9 cellular contexts compared by ENCODE assay signal in genomic region chr3:101066776-101067175, GRCh38.
DNase-seq lines count a peak whose midpoint lies in the region; ATAC-seq and TF ChIP-seq lines count a peak whose summit lies in the region.
"Had no signal": no experiment of that assay in that cellular context is flagged by ENCODE, and none has a peak within 500 bp of the region (broad histone marks: within the 10 kb centered on the region; RNA-seq: fewer than 3 reads in every experiment).

No MANE protein-coding gene starts in this region.

- H3K36me3 ChIP-seq in IMR-90 (ENCODE audit: control insufficient read depth, insufficient read depth, low read length) (no peaks in the 10 kb centered on the region), upper lobe of right lung (no peaks in the 10 kb centered on the region)

- H3K9ac ChIP-seq in IMR-90 (ENCODE audit: low read depth, low read length), result peak overlapping the region; percentile 75

- H3K27ac ChIP-seq in IMR-90 (ENCODE audit: insufficient read depth, low read length) (peak overlapping the region; percentile 86), upper lobe of right lung (peak overlapping the region; percentile 37)

- no peaks in the 10 kb centered on the region for H3K79me1 ChIP-seq in IMR-90 (ENCODE audit: low read depth in 1 of 2, low read length in 2 of 2)

- TF ChIP-seq CTCF in IMR-90 (conservative IDR thresholded peaks at IDR 0.05; ENCODE audit: low read depth, low read length) (no peak), choroid plexus epithelial cell (conservative IDR thresholded peaks at IDR 0.05; ENCODE audit: low read depth, low read length) (no peak), upper lobe of right lung (IDR thresholded peaks at IDR 0.05) (no peak)

- peak overlapping the region; percentile 90 for H4K91ac ChIP-seq in IMR-90 (ENCODE audit: insufficient read depth, low read depth, low read length)

- peak overlapping the region; percentile 100 for H4K5ac ChIP-seq in IMR-90 (ENCODE audit: low read depth, low read length)

- peaks cover 6% of the 10 kb centered on the region; the same call in 1 of the 2 replicates for H3K9me1 ChIP-seq in IMR-90 (ENCODE audit: insufficient read depth, low read length)

- H2AK9ac ChIP-seq in IMR-90 (replicated peaks; ENCODE audit: low read depth, low read length, poor library complexity), result no peak overlapping the region

- intact Hi-C loops in IMR-90 (cut with micrococcal nuclease) (loop anchor here (5.0 kb wide), 1 partner anchor 174 kb away; no protein-coding TSS in a partner anchor), upper lobe of right lung (cut with DNase I) (no loop called here)

- peak overlapping the region; percentile 98 for H2BK5ac ChIP-seq in IMR-90 (ENCODE audit: low read depth, low read length, poor library complexity, severe bottlenecking)

- H3K4me3 ChIP-seq in IMR-90 (ENCODE audit: insufficient read depth, low read depth, low read length) (no peak overlapping the region), choroid plexus epithelial cell (ENCODE audit: low read depth, low read length) (no peak overlapping the region), upper lobe of right lung (no peak overlapping the region)

- dilution Hi-C loops in IMR-90 (cut with HindIII; ENCODE audit: low sequenced_read_pairs, unreplicated experiment), result no loop called here

- no peak for TF ChIP-seq RAD21 in IMR-90 (IDR thresholded peaks at IDR 0.05; ENCODE audit: low read length)

- peak overlapping the region; percentile 90 for H3K4me2 ChIP-seq in IMR-90 (ENCODE audit: low read depth, low read length)

- H3K9me3 ChIP-seq in IMR-90 (ENCODE audit: control insufficient read depth, insufficient read depth, low read length) (no peaks in the 10 kb centered on the region), upper lobe of right lung (no peaks in the 10 kb centered on the region)

- H3K4me1 ChIP-seq in IMR-90 (ENCODE audit: control insufficient read depth, insufficient read depth, low read length) (peaks cover 15% of the 10 kb centered on the region), upper lobe of right lung (peaks cover 8% of the 10 kb centered on the region)

- H3K56ac ChIP-seq in IMR-90 (ENCODE audit: extremely low read depth, insufficient read depth, low read length), result peak overlapping the region; percentile 80

- in situ Hi-C loops in IMR-90 (cut with MboI; ENCODE audit: low sequenced_read_pairs), result no loop called here

- peak overlapping the region; percentile 98 for H3K14ac ChIP-seq in IMR-90 (replicated peaks; ENCODE audit: low read depth, low read length)

- H3K27me3 ChIP-seq in IMR-90 (ENCODE audit: control insufficient read depth, insufficient read depth, low read length) (no peaks in the 10 kb centered on the region), upper lobe of right lung (no peaks in the 10 kb centered on the region)

- H3K4ac ChIP-seq in IMR-90 (ENCODE audit: low read depth, low read length), result peak overlapping the region; percentile 94

- CTCF ChIA-PET in IMR-90 (lab: Yijun Ruan, JAX), result no interaction called here

- POLR2A ChIA-PET in IMR-90 (lab: Charles Lee; ENCODE audit: unreplicated experiment), result no interaction called here

- H4K8ac ChIP-seq in IMR-90 (ENCODE audit: low read depth in 2 of 2, low read length in 2 of 2), result peak overlapping the region; percentile 54 to 95

- no TSS peak for BruUV-seq in IMR-90 (replicated peaks; lab: Mats Ljungman, UMichigan)

- H2BK120ac ChIP-seq in IMR-90 (ENCODE audit: low read depth, low read length), result peak overlapping the region; percentile 100

- peak overlapping the region; percentile 82 for H2BK15ac ChIP-seq in IMR-90 (ENCODE audit: low read depth, low read length)

- peak overlapping the region; percentile 97 for H3K23ac ChIP-seq in IMR-90 (ENCODE audit: low read depth, low read length)

- no peak for TF ChIP-seq POLR2A in IMR-90 (IDR thresholded peaks at IDR 0.05; ENCODE audit: low read depth, low read length)

- H4K20me1 ChIP-seq in IMR-90 (ENCODE audit: insufficient read depth, low read length), result no peaks in the 10 kb centered on the region

- peak overlapping the region; percentile 76; the same call in 1 of the 2 replicates for H2AK5ac ChIP-seq in IMR-90 (ENCODE audit: low read depth, low read length)

- H2AFZ ChIP-seq in IMR-90 (replicated peaks; ENCODE audit: low read length, poor library complexity), result peak overlapping the region; percentile 88

- peak; percentile 16; the same call in 1 of the 2 replicates for ATAC-seq in IMR-90 (ENCODE audit: low read depth)
- no peak for ATAC-seq in upper lobe of right lung
- ATAC-seq in GM19324 (IDR thresholded peaks at IDR 0.05; ENCODE audit: low FRiP score, unreplicated experiment), result no peak
- no peak for ATAC-seq in HG03571 (IDR thresholded peaks at IDR 0.05; ENCODE audit: unreplicated experiment)

- peak overlapping the region; percentile 100 for H3K18ac ChIP-seq in IMR-90 (ENCODE audit: low read depth, low read length)

- peak overlapping the region; percentile 99 for H2BK20ac ChIP-seq in IMR-90 (ENCODE audit: low read depth, low read length)

- DNase-seq in IMR-90 (peak; percentile 50), choroid plexus epithelial cell (ENCODE audit: low read depth) (peak; percentile 66), iris pigment epithelial cell (ENCODE audit: low read depth) (peak; percentile 69), upper lobe of right lung (no peak), ureter (ENCODE audit: low spot score) (no peak)
- DNase-seq: DMS53, NCI-H1930 had no signal

TF ChIP-seq in IMR-90, 13 proteins besides CTCF, POLR2A, EP300 and RAD21:
- TF ChIP-seq RCOR1 (IDR thresholded peaks at IDR 0.05; ENCODE audit: insufficient replicate concordance, low read length), result no peak
- TF ChIP-seq ELK1 (IDR thresholded peaks at IDR 0.05; ENCODE audit: borderline replicate concordance, low read depth, low read length), result no peak
- TF ChIP-seq MAZ (IDR thresholded peaks at IDR 0.05; ENCODE audit: borderline replicate concordance, low read depth, low read length), result no peak
- TF ChIP-seq USF2 (IDR thresholded peaks at IDR 0.05; ENCODE audit: low read depth, low read length), result no peak
- no peak for TF ChIP-seq FOS (IDR thresholded peaks at IDR 0.05; ENCODE audit: low read depth, low read length)
- no peak for TF ChIP-seq RFX5 (IDR thresholded peaks at IDR 0.05; ENCODE audit: low read depth, low read length)
- no peak for TF ChIP-seq MAFK (IDR thresholded peaks at IDR 0.05; ENCODE audit: low read depth, low read length)
- no peak for TF ChIP-seq CEBPB (IDR thresholded peaks at IDR 0.05; ENCODE audit: low read depth, low read length)
- no peak for TF ChIP-seq SMC3 (IDR thresholded peaks at IDR 0.05; ENCODE audit: low read depth, low read length)
- no peak for TF ChIP-seq BHLHE40 (IDR thresholded peaks at IDR 0.05; ENCODE audit: low read depth, low read length)
- TF ChIP-seq CHD1 (IDR thresholded peaks at IDR 0.05; ENCODE audit: low read depth, low read length), result no peak
- TF ChIP-seq NFE2L2 (IDR thresholded peaks at IDR 0.05; ENCODE audit: low read depth, low read length), result no peak
- TF ChIP-seq MXI1 (IDR thresholded peaks at IDR 0.05; ENCODE audit: borderline replicate concordance, low read depth, low read length), result no peak
TF ChIP-seq in IMR-90: peak in this region for 0.

Comparison
In these comparisons a context has a peak if more than half of its experiments do, and no peak if none do; other contexts are left out.
1. DNase-seq: peak in IMR-90 (single experiment), choroid plexus epithelial cell (single experiment) and iris pigment epithelial cell (single experiment); none in upper lobe of right lung (single experiment) and ureter (single experiment).